17 cellular contexts compared by ENCODE assay signal in genomic region chr7:74325230-74325565, GRCh38.
"Had no signal": no experiment of that assay in that cellular context is flagged by ENCODE, and none has a peak within 500 bp of the region (broad histone marks: within the 10 kb centered on the region; RNA-seq: fewer than 3 reads in every experiment).

No MANE protein-coding gene starts in this region.

- H3K9me3 ChIP-seq: gastrocnemius medialis, heart right ventricle, left lung, right atrium auricular region had no signal

- H3K9me3 Mint-ChIP-seq: activated CD4-positive, alpha-beta memory T cell treated with anti-CD3 and anti-CD28 coated beads, Interleukin-2, amount 10 ng/mL, durations not matched to agents 7 days and 5 days; T-cell had no signal

- H3K27me3 Mint-ChIP-seq: activated CD4-positive, alpha-beta memory T cell treated with anti-CD3 and anti-CD28 coated beads, Interleukin-2, amount 10 ng/mL, durations not matched to agents 7 days and 5 days; activated CD4-positive, alpha-beta T cell treated with anti-CD3 and anti-CD28 coated beads for 36 hours; activated naive CD8-positive, alpha-beta T cell; T-cell had no signal

- H3K4me2 ChIP-seq: smooth muscle cell had no signal

- ATAC-seq: activated CD4-positive, alpha-beta T cell treated with anti-CD3 and anti-CD28 coated beads for 36 hours; gastrocnemius medialis; T-cell had no signal

- H3K4me1 ChIP-seq: gastrocnemius medialis had no signal

- DNase-seq: activated CD4-positive, alpha-beta memory T cell treated with anti-CD3 and anti-CD28 coated beads, Interleukin-2, amount 10 ng/mL, durations not matched to agents 7 days and 5 days; activated CD4-positive, alpha-beta T cell treated with anti-CD3 and anti-CD28 coated beads for 36 hours; activated gamma-delta T cell; activated T-cell treated with anti-CD3 and anti-CD28 coated beads, Interleukin-2, amount 50 U/mL, for 48 hours; effector memory CD4-positive, alpha-beta T cell; gastrocnemius medialis; islet precursor cell; left lung; T-cell; T1000 had no signal

- H3K4me3 Mint-ChIP-seq: activated CD4-positive, alpha-beta memory T cell treated with anti-CD3 and anti-CD28 coated beads, Interleukin-2, amount 10 ng/mL, durations not matched to agents 7 days and 5 days; activated CD4-positive, alpha-beta T cell treated with anti-CD3 and anti-CD28 coated beads for 36 hours; activated naive CD8-positive, alpha-beta T cell; T-cell had no signal

- H3K27ac ChIP-seq: coronary artery, epithelial cell of prostate, gastrocnemius medialis, left lung, right atrium auricular region, VCaP had no signal

- H3K27me3 ChIP-seq: gastrocnemius medialis, heart right ventricle, left lung, right atrium auricular region had no signal

- H3K27ac Mint-ChIP-seq: activated CD4-positive, alpha-beta memory T cell treated with anti-CD3 and anti-CD28 coated beads, Interleukin-2, amount 10 ng/mL, durations not matched to agents 7 days and 5 days; activated CD4-positive, alpha-beta T cell treated with anti-CD3 and anti-CD28 coated beads for 36 hours; activated naive CD8-positive, alpha-beta T cell; T-cell had no signal

- H3K4me3 ChIP-seq: coronary artery, gastrocnemius medialis, heart right ventricle, left lung, right atrium auricular region, smooth muscle cell had no signal

- H3K36me3 Mint-ChIP-seq: activated naive CD8-positive, alpha-beta T cell; T-cell had no signal

- H3K36me3 ChIP-seq: left lung, right atrium auricular region had no signal
